Comparison of ENCODE assay signal across 8 cellular contexts in genomic region chr12:46269429-46270241, GRCh38. TPM values are rescaled to one million over a fixed set of nuclear protein-coding genes. Genes with fewer than 3 reads are reported as not detected.
DNase-seq lines count a peak whose midpoint lies in the region; ATAC-seq, FAIRE-seq and TF ChIP-seq lines count a peak whose summit lies in the region.

No MANE protein-coding gene starts in this region.

- H3K4me3 ChIP-seq in A673 (ENCODE audit: low read depth, low read length, poor library complexity, severe bottlenecking) (peak overlapping the region; percentile 76), K562 (no peak overlapping the region)

- H3K9ac ChIP-seq in K562 (ENCODE audit: insufficient read depth in 1 of 2, low read depth in 2 of 2, low read length in 2 of 2): peak overlapping the region in 1 of 2 experiments; percentile 99; a peak in 1 of 4 replicates

- H3K27ac ChIP-seq in A673 (ENCODE audit: low read depth, low read length, poor library complexity, severe bottlenecking) (peak overlapping the region; percentile 73), K562 (ENCODE audit: extremely low read depth, low read depth, low read length) (peak overlapping the region; percentile 96; the same call in 1 of the 3 replicates)

- no peak for TF ChIP-seq POLR2A in K562 (conservative IDR thresholded peaks at IDR 0.05)

- DNase-seq in A673 (ENCODE audit: low spot score) (no peak), SW480 (ENCODE audit: low spot score) (peak; percentile 64), K562 (ENCODE audit: extremely low read depth in 1 of 4, low spot score in 3 of 4) (no peak), kidney glomerular epithelial cell (lab: John Stamatoyannopoulos, UW) (peak; percentile 62), AG08396 (ENCODE audit: low spot score) (no peak)
- DNase-seq in stimulated activated CD4-positive, alpha-beta T cell treated with anti-CD3 and anti-CD28 coated beads, Interleukin-4, amount 100 ng/mL, for 48 hours (ENCODE audit: low read depth in 2 of 2): peak; percentile 53 to 65

- H3K79me2 ChIP-seq in K562 (ENCODE audit: control insufficient read depth, insufficient read depth, low read length): peaks cover 42% of the 10 kb centered on the region

- no peaks in the 10 kb centered on the region for H3K36me3 ChIP-seq in A673 (ENCODE audit: insufficient read depth, low read length, poor library complexity, severe bottlenecking)
- peaks cover 12% of the 10 kb centered on the region; the same call in 1 of the 3 replicates for H3K36me3 ChIP-seq in K562 (ENCODE audit: control insufficient read depth, insufficient read depth, low read length)

- H3K9me1 ChIP-seq in K562 (ENCODE audit: control insufficient read depth, insufficient read depth, low read length): no peaks in the 10 kb centered on the region

- no peak for TF ChIP-seq CTCF in A673 (conservative IDR thresholded peaks at IDR 0.05; ENCODE audit: low read depth, low read length)
- no peak for TF ChIP-seq CTCF in K562 (IDR thresholded peaks at IDR 0.05 in 2 of 3, conservative IDR thresholded peaks at IDR 0.05 in 1 of 3; ENCODE audit: insufficient read depth in 2 of 3, low read depth in 1 of 3, low read length in 3 of 3)

- intact Hi-C loops in A673 (cut with micrococcal nuclease; ENCODE audit: unreplicated experiment) (loop anchor here (10.0 kb wide), 1 partner anchor 115 kb away; no protein-coding TSS in a partner anchor), K562 (cut with micrococcal nuclease) (loop anchor here (5.0 to 10.0 kb wide), 4 partner anchors 87 to 285 kb away; partner anchors contain the start of gene SCAF11)

- POLR2A ChIA-PET in A673 (lab: Charles Lee; ENCODE audit: low non-redundant PET): interaction anchor here (0.6 kb wide), 2 partner anchors 110 to 450 kb away, joined by 3 read pairs; no protein-coding TSS in a partner anchor
- POLR2A ChIA-PET in K562 (lab: Yijun Ruan, JAX): interaction anchor here (0.6 to 2.0 kb wide), 3 partner anchors 10 to 316 kb away, joined by 3 to 12 read pairs (median 6); no protein-coding TSS in a partner anchor

- FAIRE-seq in K562 (lab: Jason Lieb, UNC): no peak

- no peak for TF ChIP-seq RAD21 in K562 (CRISPR knock-in tag; conservative IDR thresholded peaks at IDR 0.05 in 1 of 2, IDR thresholded peaks at IDR 0.05 in 1 of 2)

- BruUV-seq in A673 (replicated peaks; lab: Mats Ljungman, UMichigan) (no TSS peak), K562 (replicated peaks; lab: Mats Ljungman, UMichigan) (no TSS peak)

- WGBS in K562 (ENCODE audit: insufficient coverage, low coverage, missing lambda C conversion rate): 96% methylated on average over 26 of the region's 42 CpGs

- ATAC-seq in GM18909 (IDR thresholded peaks at IDR 0.05; ENCODE audit: poor library complexity, unreplicated experiment): peak; percentile 23
- ATAC-seq in HG03175 (IDR thresholded peaks at IDR 0.05; ENCODE audit: unreplicated experiment): peak; percentile 21
- ATAC-seq in K562: no peak

- H2AFZ ChIP-seq in K562 (ENCODE audit: low read depth, low read length): peak overlapping the region; percentile 94; the same call in 1 of the 2 replicates

- no peak for TF ChIP-seq EP300 in K562 (IDR thresholded peaks at IDR 0.05; ENCODE audit: low read length)

- in situ Hi-C loops in K562 (cut with MboI): no loop called here

- CTCF ChIA-PET in A673 (lab: Charles Lee) (interaction anchor here (0.6 to 0.8 kb wide), 2 partner anchors 30 to 511 kb away, joined by 3 read pairs; no protein-coding TSS in a partner anchor), K562 (lab: Yijun Ruan, JAX; ENCODE audit: low intra/inter-chr PET ratio) (no interaction called here)

- H3K9me3 ChIP-seq in A673 (ENCODE audit: low read depth, low read length, poor library complexity, severe bottlenecking) (no peaks in the 10 kb centered on the region), K562 (replicated peaks; ENCODE audit: control insufficient read depth, insufficient read depth, low read depth, low read length) (no peaks in the 10 kb centered on the region)

- peaks cover 14% of the 10 kb centered on the region for H3K4me1 ChIP-seq in A673 (ENCODE audit: insufficient read depth, low read length, poor library complexity, severe bottlenecking)
- peaks cover 13 to 33% of the 10 kb centered on the region in 2 experiments; a peak in 4 of 5 replicates for H3K4me1 ChIP-seq in K562 (replicated peaks in 1 of 2; ENCODE audit: control insufficient read depth in 2 of 2, insufficient read depth in 2 of 2, low read length in 2 of 2)

- no peak overlapping the region for H3K4me2 ChIP-seq in K562 (ENCODE audit: insufficient read depth, low read length)

- H4K20me1 ChIP-seq in K562 (replicated peaks; ENCODE audit: control insufficient read depth, insufficient read depth, low read length): peaks cover 11% of the 10 kb centered on the region

- no peaks in the 10 kb centered on the region for H3K27me3 ChIP-seq in A673 (replicated peaks; ENCODE audit: insufficient read depth, low read depth, low read length, poor library complexity)
- H3K27me3 ChIP-seq in K562 (ENCODE audit: control insufficient read depth in 2 of 2, insufficient read depth in 2 of 2, low read length in 2 of 2): no peaks in the 10 kb centered on the region

TF ChIP-seq in K562, 482 proteins besides CTCF, POLR2A, EP300 and RAD21 (continues in another document):
- no peak for TF ChIP-seq KDM5B (IDR thresholded peaks at IDR 0.05; ENCODE audit: insufficient replicate concordance, low read depth, low read length)
- TF ChIP-seq YY1 (IDR thresholded peaks at IDR 0.05; ENCODE audit: borderline replicate concordance in 1 of 3, control insufficient read depth in 1 of 3, extremely low read depth in 1 of 3, insufficient read depth in 3 of 3, insufficient read length in 1 of 3, insufficient replicate concordance in 2 of 3, low read depth in 1 of 3, low read length in 2 of 3): peak in 1 of 3 experiments; percentile 37
- no peak for TF ChIP-seq SNIP1 (IDR thresholded peaks at IDR 0.05; ENCODE audit: low read depth)

RNA-seq across cellular contexts. Expression of gene SLC38A1, which starts 0.8 kb away (rescaled TPM):
- 78.9 and 88.9 TPM in 2 replicates for total RNA-seq in A673 (2021)
- 101 and 216 TPM in 2 replicates for total RNA-seq in K562 (2011; cell fraction: chromatin; rRNA removed; ENCODE audit: low replicate concordance)
- 66.2 and 82.1 TPM in 2 replicates for total RNA-seq in K562 (2011; cell fraction: nucleolus; rRNA removed)
- 126 and 163 TPM in 2 replicates for total RNA-seq in K562 (2011; cell fraction: nucleoplasm; rRNA removed)
- 64.5 and 71.8 TPM in 2 replicates for total RNA-seq in K562 (2014; rRNA removed)
- total RNA-seq in K562 (2014; rRNA removed; fragmentation: Illumina TruSeq; extraction: Trizol): 99.9 and 112 TPM in 2 replicates
- 79.7 and 88.7 TPM in 2 replicates for total RNA-seq in K562 (2015; rRNA removed; fragmentation: Illumina TruSeq; extraction: Trizol)
- 104 and 112 TPM in 2 replicates for total RNA-seq in K562 (2021)
- polyA plus RNA-seq in K562 (2011; rRNA removed): 32.4 and 54.4 TPM in 2 replicates
- polyA plus RNA-seq in K562 (2011; cell fraction: cytosol; rRNA removed): 14.0 and 24.2 TPM in 2 replicates
- polyA plus RNA-seq in K562 (2011; cell fraction: nucleus; rRNA removed): 26.6 and 28.4 TPM in 2 replicates
- polyA plus RNA-seq in K562 (2012): 62.7 and 87.2 TPM in 2 replicates
- polyA plus RNA-seq in K562 (2014; fragmentation: Illumina TruSeq; extraction: Trizol): 86.1 and 92.2 TPM in 2 replicates
- 10 to 100 TPM; 51.9 to 75.0 TPM for polyA plus RNA-seq in K562 (2014; fragmentation: Nextera tagmentation; extraction: Ambion mirVana)
- 54.7 and 56.9 TPM in 2 replicates for polyA plus RNA-seq in K562 (2014; rRNA removed)
- 117 and 153 TPM in 2 replicates for polyA minus RNA-seq in K562 (2011; rRNA and poly(A)+ RNA removed)
- 32.7 and 53.4 TPM in 2 replicates for polyA minus RNA-seq in K562 (2011; cell fraction: cytosol; rRNA and poly(A)+ RNA removed)
- 39.6 and 49.0 TPM in 2 replicates for polyA minus RNA-seq in K562 (2011; cell fraction: nucleus; rRNA and poly(A)+ RNA removed)

Comparison
In these comparisons a context has a peak if more than half of its experiments do, and no peak if none do; other contexts are left out.
1. DNase-seq: peak in SW480 (single experiment), kidney glomerular epithelial cell (single experiment) and stimulated activated CD4-positive, alpha-beta T cell treated with anti-CD3 and anti-CD28 coated beads, Interleukin-4, amount 100 ng/mL, for 48 hours (2 of 2); none in A673 (single experiment), K562 (0 of 4) and AG08396 (single experiment).